In genomic region chr13:45019981-45020380, GRCh38 we compare ENCODE assay signal across 1 cellular context.
TF ChIP-seq lines count a peak whose summit lies in the region.

No MANE protein-coding gene starts in this region.

TF ChIP-seq in IMR-90, 13 proteins besides CTCF, POLR2A, EP300 and RAD21:
- peak; percentile 83 for TF ChIP-seq FOS (IDR thresholded peaks at IDR 0.05; ENCODE audit: low read depth, low read length)
- peak; percentile 74 for TF ChIP-seq CEBPB (IDR thresholded peaks at IDR 0.05; ENCODE audit: low read depth, low read length)
TF ChIP-seq in IMR-90: peak in this region for 2; not testable (repeated sequence) for 11.
